ENCODE assay signal across 18 cellular contexts in genomic region chr7:135936497-135937217, GRCh38.
"Had no signal": no experiment of that assay in that cellular context is flagged by ENCODE, and none has a peak within 500 bp of the region (broad histone marks: within the 10 kb centered on the region; RNA-seq: fewer than 3 reads in every experiment).

No MANE protein-coding gene starts in this region.

- H3K27me3 Mint-ChIP-seq: activated CD4-positive, alpha-beta T cell treated with anti-CD3 and anti-CD28 coated beads, Interleukin-2, amount 10 ng/mL, durations not matched to agents 7 days and 5 days had no signal

- H3K27ac Mint-ChIP-seq: activated CD4-positive, alpha-beta T cell treated with anti-CD3 and anti-CD28 coated beads, Interleukin-2, amount 10 ng/mL, durations not matched to agents 7 days and 5 days had no signal

- DNase-seq: activated CD4-positive, alpha-beta T cell treated with anti-CD3 and anti-CD28 coated beads, Interleukin-2, amount 10 ng/mL, durations not matched to agents 7 days and 5 days; activated CD4-positive, CD25-positive, alpha-beta regulatory T cell; activated effector memory CD4-positive, alpha-beta T cell treated with Interleukin-2 at 50 U/mL for 16 hours; activated T-cell treated with anti-CD3 and anti-CD28 coated beads for 4 hours; anterior cingulate cortex; dorsolateral prefrontal cortex; foreskin keratinocyte; heart right ventricle; left ventricle myocardium superior; nucleus accumbens; psoas muscle; right lobe of liver; spleen; stimulated activated CD4-positive, alpha-beta T cell treated with anti-CD3 and anti-CD28 coated beads, Interleukin-1b, Interleukin-23, amount 100 ng/mL, for 48 hours; stimulated activated naive CD4-positive, alpha-beta T cell treated with Interleukin-2 at 50 U/mL for 16 hours; upper lobe of right lung had no signal

- H3K9me3 Mint-ChIP-seq: activated CD4-positive, alpha-beta T cell treated with anti-CD3 and anti-CD28 coated beads, Interleukin-2, amount 10 ng/mL, durations not matched to agents 7 days and 5 days; activated naive CD4-positive, alpha-beta T cell treated with anti-CD3 and anti-CD28 coated beads, Interleukin-2, amount 50 U/mL, for 72 hours had no signal

- H3K4me3 Mint-ChIP-seq: activated CD4-positive, alpha-beta T cell treated with anti-CD3 and anti-CD28 coated beads, Interleukin-2, amount 10 ng/mL, durations not matched to agents 7 days and 5 days had no signal

- H3K9me3 ChIP-seq: heart right ventricle, psoas muscle, right lobe of liver, spleen, upper lobe of right lung had no signal

- ATAC-seq: activated naive CD4-positive, alpha-beta T cell treated with anti-CD3 and anti-CD28 coated beads, Interleukin-2, amount 50 U/mL, for 72 hours; heart right ventricle; left ventricle myocardium superior; psoas muscle; SK-N-SH treated with all-trans-retinoic acid at 6 μM for 48 hours had no signal
